Comparison of ENCODE assay signal across 16 cellular contexts in the genomic region with DNA sequence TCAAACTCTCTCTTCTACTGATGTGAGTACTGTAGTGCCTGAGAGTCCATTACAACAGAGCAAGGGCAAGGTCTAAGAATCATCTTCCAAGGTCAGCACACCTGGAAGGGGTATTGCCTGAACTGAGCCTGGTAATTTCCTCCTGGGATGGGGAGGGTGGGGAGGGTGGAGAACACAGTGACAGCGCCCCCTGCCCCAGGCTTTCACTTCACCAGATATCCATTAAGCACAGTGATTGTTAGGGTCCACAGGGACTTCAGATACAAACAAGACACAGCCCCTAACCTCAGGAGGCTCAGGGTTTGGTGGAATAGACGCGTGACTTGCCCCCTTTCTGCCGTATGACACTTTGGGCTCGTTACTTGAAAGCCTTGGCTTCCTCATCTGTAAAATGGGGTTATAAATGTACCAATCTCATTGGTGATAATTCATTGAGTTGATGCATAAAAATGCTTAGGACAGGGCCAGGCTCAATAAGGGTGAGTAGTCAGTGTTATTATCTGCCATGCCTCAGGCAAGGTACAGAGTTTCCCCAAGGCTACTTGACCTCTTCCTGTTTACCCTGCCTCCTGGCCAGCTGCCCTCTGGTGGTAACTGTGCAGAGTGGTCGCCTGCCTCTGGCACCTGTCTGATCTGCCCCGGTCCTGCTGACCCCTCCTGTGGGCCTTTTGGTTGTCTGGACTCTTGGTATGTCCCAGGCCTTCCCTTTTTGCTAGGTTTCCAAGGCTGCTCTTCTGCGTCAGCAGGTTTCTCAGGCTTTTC. TPM values are rescaled to one million over a fixed set of nuclear protein-coding genes. Genes with fewer than 3 reads are reported as not detected.
DNase-seq lines count a peak whose midpoint lies in the region; TF ChIP-seq lines count a peak whose summit lies in the region.
"Had no signal": no experiment of that assay in that cellular context is flagged by ENCODE, and none has a peak within 500 bp of the region (broad histone marks: within the 10 kb centered on the region; RNA-seq: fewer than 3 reads in every experiment).

No MANE protein-coding gene starts in this region.

- no peaks in the 10 kb centered on the region for H3K9me3 ChIP-seq in WERI-Rb-1 (ENCODE audit: severe bottlenecking)
- H3K9me3 ChIP-seq: heart right ventricle, neutrophil had no signal

- intact Hi-C loops in head of caudate nucleus (cut with DNase I) = no loop called here

- DNase-seq in ELF-1 (ENCODE audit: low read depth, low spot score) = peak; percentile 52
- peak; percentile 67 for DNase-seq in H7
- no peak for DNase-seq in WERI-Rb-1
- peak in 2 of 3 donors; percentile 15 to 28 for DNase-seq in immature natural killer cell
- no peak for DNase-seq in midbrain (lab: John Stamatoyannopoulos, UW)
- DNase-seq in MV-4-11 (lab: John Stamatoyannopoulos, UW) = no peak
- DNase-seq in head of caudate nucleus = no peak
- no peak for DNase-seq in anterior cingulate cortex (lab: John Stamatoyannopoulos, UW)
- DNase-seq: activated CD4-positive, alpha-beta T cell treated with anti-CD3 and anti-CD28 coated beads, Interleukin-2, amount 50 U/mL, for 48 hours; activated effector memory CD4-positive, alpha-beta T cell treated with Interleukin-2 at 50 U/mL for 16 hours; DMS79; heart right ventricle; NCI-H2081 treated with DMSO at 0.1 percent for 48 hours; T-cell had no signal

- no peaks in the 10 kb centered on the region for H3K36me3 Mint-ChIP-seq in immature natural killer cell
- H3K36me3 Mint-ChIP-seq: T-cell had no signal

- H3K36me3 ChIP-seq in H7 (replicated peaks; ENCODE audit: control insufficient read depth, insufficient read depth, low read length) (no peaks in the 10 kb centered on the region), WERI-Rb-1 (no peaks in the 10 kb centered on the region)
- H3K36me3 ChIP-seq: heart right ventricle, neutrophil had no signal

- H3K27me3 ChIP-seq in H7 (ENCODE audit: control insufficient read depth, insufficient read depth, low read length) (no peaks in the 10 kb centered on the region), WERI-Rb-1 (ENCODE audit: insufficient read depth, low read depth, severe bottlenecking) (no peaks in the 10 kb centered on the region)

- no peaks in the 10 kb centered on the region for H3K9me3 Mint-ChIP-seq in immature natural killer cell
- H3K9me3 Mint-ChIP-seq: T-cell had no signal

- TF ChIP-seq CTCF in WERI-Rb-1 (IDR thresholded peaks at IDR 0.05; ENCODE audit: low read depth, low read length) = peak; percentile 55

- H3K4me3 ChIP-seq in H7 (ENCODE audit: insufficient read depth, low read depth, low read length) = no peak overlapping the region
- no peak overlapping the region for H3K4me3 ChIP-seq in WERI-Rb-1 (ENCODE audit: low read depth, low read length)
- H3K4me3 ChIP-seq: heart right ventricle had no signal

- no peak overlapping the region for H3K27ac ChIP-seq in WERI-Rb-1
- H3K27ac ChIP-seq: heart right ventricle, KMS-11, neutrophil had no signal

- no peak overlapping the region for H3K4me3 Mint-ChIP-seq in immature natural killer cell
- H3K4me3 Mint-ChIP-seq: T-cell had no signal

- peak overlapping the region in 1 of 6 donors; percentile 26 for H3K27ac Mint-ChIP-seq in immature natural killer cell
- H3K27ac Mint-ChIP-seq: T-cell had no signal

- H3K27me3 Mint-ChIP-seq in immature natural killer cell (ENCODE audit: low read depth in 3 of 3) = peaks cover 2 to 9% (median 5%) of the 10 kb centered on the region in 3 donors

- peaks cover 3 to 5% of the 10 kb centered on the region in 2 donors for H3K4me1 Mint-ChIP-seq in immature natural killer cell

RNA-seq across cellular contexts. Expression of gene BRD7, which starts 13.1 kb away (rescaled TPM):
- 86.5 and 121 TPM in 2 replicates for total RNA-seq in H7 (2014; rRNA removed; shearing (Covaris generic))
- polyA plus RNA-seq in immature natural killer cell = 10 to 100 TPM; 15.7 to 42.7 (median 39.8) TPM

Comparison
In these comparisons a context has a peak if more than half of its experiments do, and no peak if none do; other contexts are left out.
1. DNase-seq: peak in ELF-1 (single experiment), H7 (single experiment) and immature natural killer cell (2 of 3); none in WERI-Rb-1 (single experiment), midbrain (single experiment), MV-4-11 (single experiment), head of caudate nucleus (0 of 42) and anterior cingulate cortex (0 of 58).